ENCODE assay signal across 1 cellular context in genomic region chrX:41108007-41108683, GRCh38.
TF ChIP-seq lines count a peak whose summit lies in the region.

No MANE protein-coding gene starts in this region.

TF ChIP-seq in K562, 482 proteins besides CTCF, POLR2A, EP300 and RAD21 (continued from another document):
- TF ChIP-seq, protein P1, sequence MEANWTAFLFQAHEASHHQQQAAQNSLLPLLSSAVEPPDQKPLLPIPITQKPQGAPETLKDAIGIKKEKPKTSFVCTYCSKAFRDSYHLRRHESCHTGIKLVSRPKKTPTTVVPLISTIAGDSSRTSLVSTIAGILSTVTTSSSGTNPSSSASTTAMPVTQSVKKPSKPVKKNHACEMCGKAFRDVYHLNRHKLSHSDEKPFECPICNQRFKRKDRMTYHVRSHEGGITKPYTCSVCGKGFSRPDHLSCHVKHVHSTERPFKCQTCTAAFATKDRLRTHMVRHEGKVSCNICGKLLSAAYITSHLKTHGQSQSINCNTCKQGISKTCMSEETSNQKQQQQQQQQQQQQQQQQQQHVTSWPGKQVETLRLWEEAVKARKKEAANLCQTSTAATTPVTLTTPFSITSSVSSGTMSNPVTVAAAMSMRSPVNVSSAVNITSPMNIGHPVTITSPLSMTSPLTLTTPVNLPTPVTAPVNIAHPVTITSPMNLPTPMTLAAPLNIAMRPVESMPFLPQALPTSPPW (CRISPR knock-in tag; IDR thresholded peaks at IDR 0.05) = no peak
- TF ChIP-seq SMAD4 (CRISPR knock-in tag; conservative IDR thresholded peaks at IDR 0.05) = no peak
- TF ChIP-seq, protein P2, sequence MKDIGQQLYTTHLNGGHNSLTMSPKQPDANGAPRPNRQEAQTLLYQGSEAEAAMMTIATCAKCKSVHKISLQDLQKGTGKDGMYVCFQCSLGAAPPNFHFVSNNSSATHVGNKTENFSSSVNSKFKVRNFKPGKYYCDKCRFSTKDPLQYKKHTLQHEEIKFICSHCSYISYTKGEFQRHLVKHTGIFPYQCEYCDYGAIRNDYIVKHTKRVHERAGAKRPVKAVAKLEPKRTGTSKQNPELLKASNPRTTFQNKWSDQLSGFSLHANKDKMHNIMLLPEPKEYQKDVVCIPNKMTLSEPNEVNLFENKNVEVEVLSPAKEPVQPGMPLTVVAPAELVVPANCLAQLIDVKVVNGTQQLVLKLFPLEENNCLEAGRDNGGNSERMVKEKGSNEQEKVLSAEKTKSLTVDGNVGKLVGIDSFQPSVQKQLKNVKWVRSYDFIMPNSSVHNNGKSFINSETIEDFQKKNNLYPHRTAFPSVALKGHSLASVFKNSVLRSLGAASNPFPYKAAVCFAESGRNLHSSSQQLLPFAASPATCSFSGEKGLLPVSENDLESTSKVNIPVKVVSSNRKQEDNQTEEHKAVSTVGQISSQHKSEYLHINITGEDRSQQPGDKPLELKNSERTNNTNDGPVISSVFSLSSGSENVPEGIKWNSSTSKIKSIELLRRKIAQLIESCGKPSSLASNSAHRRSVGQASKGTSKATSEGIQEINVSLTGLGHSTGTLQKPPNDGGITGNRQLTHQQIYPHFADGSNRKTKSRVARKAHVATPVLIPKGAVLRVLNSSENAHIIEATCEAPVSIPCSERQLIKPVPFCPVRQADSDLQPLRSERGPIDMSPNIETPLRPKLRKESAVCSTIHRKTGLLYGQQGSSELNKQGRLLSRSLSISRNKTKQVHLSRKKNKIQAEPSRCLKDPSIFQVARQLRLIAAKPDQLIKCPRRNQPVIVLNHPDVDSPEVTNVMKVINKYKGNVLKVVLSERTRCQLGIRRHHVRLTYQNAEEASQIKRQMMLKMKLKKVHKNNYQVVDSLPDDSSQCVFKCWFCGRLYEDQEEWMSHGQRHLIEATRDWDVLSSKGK (CRISPR knock-in tag; IDR thresholded peaks at IDR 0.05) = no peak
- TF ChIP-seq ZBTB8A (IDR thresholded peaks at IDR 0.05; ENCODE audit: partially characterized antibody) = no peak
- TF ChIP-seq CHCHD3 (CRISPR knock-in tag; IDR thresholded peaks at IDR 0.05) = no peak
- no peak for TF ChIP-seq HLTF (IDR thresholded peaks at IDR 0.05)
- no peak for TF ChIP-seq E2F3 (CRISPR knock-in tag; IDR thresholded peaks at IDR 0.05)
- TF ChIP-seq SAFB2 (IDR thresholded peaks at IDR 0.05; ENCODE audit: borderline replicate concordance, low read depth, low read length, severe bottlenecking) = no peak
- TF ChIP-seq, protein P3, sequence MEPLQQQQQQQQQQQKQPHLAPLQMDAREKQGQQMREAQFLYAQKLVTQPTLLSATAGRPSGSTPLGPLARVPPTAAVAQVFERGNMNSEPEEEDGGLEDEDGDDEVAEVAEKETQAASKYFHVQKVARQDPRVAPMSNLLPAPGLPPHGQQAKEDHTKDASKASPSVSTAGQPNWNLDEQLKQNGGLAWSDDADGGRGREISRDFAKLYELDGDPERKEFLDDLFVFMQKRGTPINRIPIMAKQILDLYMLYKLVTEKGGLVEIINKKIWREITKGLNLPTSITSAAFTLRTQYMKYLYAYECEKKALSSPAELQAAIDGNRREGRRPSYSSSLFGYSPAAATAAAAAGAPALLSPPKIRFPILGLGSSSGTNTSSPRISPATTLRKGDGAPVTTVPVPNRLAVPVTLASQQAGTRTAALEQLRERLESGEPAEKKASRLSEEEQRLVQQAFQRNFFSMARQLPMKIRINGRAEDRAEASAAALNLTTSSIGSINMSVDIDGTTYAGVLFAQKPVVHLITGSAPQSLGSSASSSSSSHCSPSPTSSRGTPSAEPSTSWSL (CRISPR knock-in tag; IDR thresholded peaks at IDR 0.05; ENCODE audit: borderline replicate concordance) = no peak
TF ChIP-seq in K562: peak in this region for 0.
